20 cellular contexts compared by ENCODE assay signal in genomic region chr2:126635281-126635680, GRCh38. TPM values are rescaled to one million over a fixed set of nuclear protein-coding genes. Genes with fewer than 3 reads are reported as not detected.
DNase-seq lines count a peak whose midpoint lies in the region; ATAC-seq and TF ChIP-seq lines count a peak whose summit lies in the region.
"Had no signal": no experiment of that assay in that cellular context is flagged by ENCODE, and none has a peak within 500 bp of the region (broad histone marks: within the 10 kb centered on the region; RNA-seq: fewer than 3 reads in every experiment).

No MANE protein-coding gene starts in this region.

- TF ChIP-seq CTCF in esophagus squamous epithelium (IDR thresholded peaks at IDR 0.05), result no peak

- no peak overlapping the region for H3K27ac ChIP-seq in esophagus squamous epithelium
- H3K27ac ChIP-seq: epithelial cell of prostate, neutrophil, tibial nerve, VCaP had no signal

- H3K27me3 ChIP-seq in MG63 (no peaks in the 10 kb centered on the region), esophagus squamous epithelium (no peaks in the 10 kb centered on the region)
- H3K27me3 ChIP-seq: neutrophil, tibial nerve had no signal

- in situ Hi-C loops in G401 (cut with HindIII; ENCODE audit: low sequenced_read_pairs), result no loop called here

- TF ChIP-seq POLR2A in esophagus squamous epithelium (IDR thresholded peaks at IDR 0.05), result no peak

- H3K36me3 ChIP-seq in MG63 (no peaks in the 10 kb centered on the region), esophagus squamous epithelium (no peaks in the 10 kb centered on the region)
- H3K36me3 ChIP-seq: neutrophil, tibial nerve had no signal

- 30 to 38% methylated on average over 1 of the region's 1 CpG for whole genome bisulfite sequencing in esophagus squamous epithelium, 2 donors

- H3K9me3 ChIP-seq in MG63 (no peaks in the 10 kb centered on the region), esophagus squamous epithelium (no peaks in the 10 kb centered on the region)
- H3K9me3 ChIP-seq: mucosa of descending colon, neutrophil, tibial nerve had no signal

- no peak overlapping the region for H3K4me3 ChIP-seq in MG63
- no peak overlapping the region for H3K4me3 ChIP-seq in esophagus squamous epithelium
- H3K4me3 ChIP-seq: mucosa of descending colon, smooth muscle cell, tibial nerve had no signal

- DNase-seq in COR-L47 (lab: John Stamatoyannopoulos, UW) (peak; percentile 11), MG63 (peak; percentile 22), fibroblast of peridontal ligament (ENCODE audit: extremely low read depth) (peak; percentile 34), myocyte (ENCODE audit: low read depth) (peak; percentile 20), esophagus squamous epithelium (lab: John Stamatoyannopoulos, UW) (no peak), G401 (ENCODE audit: low spot score) (no peak)
- no peak for DNase-seq in central memory CD4-positive, alpha-beta T cell
- DNase-seq: AML-193, amygdala, mucosa of descending colon, NCI-H1092 treated with DMSO at 0.1 percent for 48 hours, NCI-H2107, NCI-H82 had no signal

- H3K4me1 ChIP-seq in esophagus squamous epithelium, result peaks cover 0 to 9% (median 0%) of the 10 kb centered on the region in 3 donors

- ATAC-seq in GM21717 (IDR thresholded peaks at IDR 0.05; ENCODE audit: unreplicated experiment), result no peak
- ATAC-seq: mucosa of descending colon; stimulated activated effector memory CD8-positive, alpha-beta T cell treated with anti-CD3 and anti-CD28 coated beads, Interleukin-12 subunit alpha, Interleukin-12 subunit beta, amount 100 ng/mL, for 72 hours had no signal

- intact Hi-C loops in esophagus squamous epithelium (cut with DNase I), result no loop called here

RNA-seq across cellular contexts. Expression of gene GYPC, which starts 20.7 kb away (rescaled TPM):
- total RNA-seq in MG63 (2014; rRNA removed; shearing (Covaris generic); ENCODE audit: low replicate concordance), result 49.1 and 118 TPM in 2 replicates
- total RNA-seq in myocyte (13.7 and 14.4 TPM in 2 replicates), esophagus squamous epithelium (10 to 100 TPM in 2 of 4 donors, 1 to 10 TPM in 2; 4.1 to 55.7 (median 12.6) TPM)
- 50.7 TPM for polyA plus RNA-seq in myocyte (2012)
- 32.9 and 37.1 TPM in 2 replicates for total RNA-seq in G401 (2014; rRNA removed; shearing (Covaris generic))

Comparison
In these comparisons a context has a peak if more than half of its experiments do, and no peak if none do; other contexts are left out.
1. DNase-seq: peak in COR-L47 (single experiment), MG63 (single experiment), fibroblast of peridontal ligament (single experiment) and myocyte (single experiment); none in central memory CD4-positive, alpha-beta T cell (single experiment), esophagus squamous epithelium (single experiment) and G401 (single experiment).